In the genomic region with DNA sequence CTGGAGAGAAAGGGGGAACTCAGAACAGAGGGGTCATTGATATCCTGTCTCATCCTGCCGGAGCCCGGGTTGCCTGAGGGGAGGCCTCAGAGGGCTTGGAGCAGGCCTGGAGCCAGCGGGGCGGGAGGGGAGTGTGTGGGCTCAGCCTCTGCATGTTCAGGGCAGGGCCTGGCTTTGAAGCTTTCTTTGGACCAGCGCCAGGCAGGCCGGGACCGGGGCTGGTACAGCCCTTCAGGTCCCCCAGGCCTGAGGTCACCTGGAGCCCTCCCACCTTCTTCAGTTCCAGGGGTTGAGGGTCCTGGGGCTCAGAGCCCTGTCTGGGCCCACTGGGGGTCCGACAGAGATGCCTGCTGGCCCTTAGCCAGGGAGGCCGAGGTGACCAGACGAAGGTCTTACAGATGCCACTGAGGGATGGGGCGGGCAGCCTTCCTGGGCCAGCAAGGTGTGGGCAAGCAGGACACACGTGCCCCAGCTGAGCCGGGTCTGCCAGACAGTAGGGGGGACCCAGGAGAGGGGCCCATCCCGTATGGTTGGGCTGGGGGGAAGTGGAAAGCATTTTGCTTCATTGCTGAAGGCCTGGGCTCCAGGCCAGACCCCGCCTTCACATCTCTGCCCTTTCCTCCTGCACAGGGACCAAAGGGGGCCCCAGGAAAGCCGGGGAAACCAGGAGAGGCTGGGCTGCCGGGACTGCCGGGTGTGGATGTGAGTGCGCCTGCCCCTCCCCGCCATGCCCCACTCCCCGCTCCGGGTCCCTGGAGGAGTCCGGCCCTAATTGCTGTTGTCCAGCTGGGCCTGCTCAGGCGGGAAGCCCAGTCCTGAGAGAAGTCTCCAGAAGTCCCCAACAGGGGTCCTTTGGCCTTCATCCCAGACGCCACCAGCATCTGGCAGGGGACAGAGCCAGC, we compare ENCODE assay signal across 8 cellular contexts. TPM values are rescaled to one million over a fixed set of nuclear protein-coding genes. Genes with fewer than 3 reads are reported as not detected.
DNase-seq lines count a peak whose midpoint lies in the region; ATAC-seq, FAIRE-seq and TF ChIP-seq lines count a peak whose summit lies in the region.

No MANE protein-coding gene starts in this region.

- peaks cover 0 to 3% (median 0%) of the 10 kb centered on the region in 5 experiments for H3K9me3 Mint-ChIP-seq in brain

- peak; percentile 17 for DNase-seq in NCI-H748 (lab: John Stamatoyannopoulos, UW; ENCODE audit: unreplicated experiment)
- DNase-seq in NCI-H748 treated with DMSO at 0.1 percent for 48 hours (lab: John Stamatoyannopoulos, UW), result no peak
- peak; percentile 84 for DNase-seq in islet precursor cell
- peak; percentile 92 for DNase-seq in urothelium cell line (ENCODE audit: low spot score)
- DNase-seq in vagina (ENCODE audit: extremely low spot score in 2 of 2), result no peak
- DNase-seq in stimulated activated CD4-positive, alpha-beta T cell treated with anti-CD3 and anti-CD28 coated beads, Interleukin-15, amount 100 ng/mL, for 24 hours, result no peak

- H3K27me3 Mint-ChIP-seq in brain, result peaks cover 22% of the 10 kb centered on the region

- peaks cover 27% of the 10 kb centered on the region for H3K4me1 Mint-ChIP-seq in brain

- no peak for FAIRE-seq in urothelium cell line (lab: Jason Lieb, UNC)

- ATAC-seq in HG03095 (IDR thresholded peaks at IDR 0.05; ENCODE audit: unreplicated experiment), result no peak

- no peaks in the 10 kb centered on the region for H3K36me3 Mint-ChIP-seq in brain

- no peaks in the 10 kb centered on the region for H3K36me3 ChIP-seq in vagina

- peak overlapping the region; percentile 49 to 75 (median 60) for H3K4me3 Mint-ChIP-seq in brain

- no peak overlapping the region for H3K27ac ChIP-seq in vagina

- no peaks in the 10 kb centered on the region for H3K9me3 ChIP-seq in vagina

- peaks cover 13% of the 10 kb centered on the region for H3K27me3 ChIP-seq in vagina

- no peak for TF ChIP-seq POLR2A in vagina (IDR thresholded peaks at IDR 0.05)

- H3K4me1 ChIP-seq in vagina, result peaks cover 54% of the 10 kb centered on the region

- peak overlapping the region in 4 of 5 experiments; percentile 81 to 90 (median 86) for H3K27ac Mint-ChIP-seq in brain

- intact Hi-C loops in vagina (cut with DNase I), result loop anchor here (10.0 kb wide), 1 partner anchor 404 kb away; no protein-coding TSS in a partner anchor

- H3K4me3 ChIP-seq in vagina, result no peak overlapping the region

- TF ChIP-seq CTCF in brain (conservative IDR thresholded peaks at IDR 0.05) (no peak), vagina (IDR thresholded peaks at IDR 0.05) (no peak)

RNA-seq across cellular contexts. Expression of a gene that starts 2.0 kb away (rescaled TPM):
- 17.5 TPM for polyA plus RNA-seq in brain (ENCODE audit: insufficient read depth, low read depth, low replicate concordance)
- total RNA-seq in vagina, result 1.2 TPM

RNA-seq across cellular contexts. Expression of a gene that starts 14.2 kb away (rescaled TPM):
- 37.0 TPM for polyA plus RNA-seq in brain (ENCODE audit: insufficient read depth, low read depth, low replicate concordance)
- 43.7 TPM for total RNA-seq in vagina

RNA-seq across cellular contexts. Expression of a gene that starts 22.6 kb away (rescaled TPM):
- 11.8 TPM for polyA plus RNA-seq in brain (ENCODE audit: insufficient read depth, low read depth, low replicate concordance)
- 10.6 TPM for total RNA-seq in vagina

RNA-seq across cellular contexts. Expression of a gene that starts 42.8 kb away (rescaled TPM):
- 21.1 TPM for polyA plus RNA-seq in brain (ENCODE audit: insufficient read depth, low read depth, low replicate concordance)
- total RNA-seq in vagina, result 11.5 TPM

Comparison
In these comparisons a context has a peak if more than half of its experiments do, and no peak if none do; other contexts are left out.
1. DNase-seq: peak in NCI-H748 (single experiment), islet precursor cell (single experiment) and urothelium cell line (single experiment); none in NCI-H748 treated with DMSO at 0.1 percent for 48 hours (single experiment), vagina (0 of 2) and stimulated activated CD4-positive, alpha-beta T cell treated with anti-CD3 and anti-CD28 coated beads, Interleukin-15, amount 100 ng/mL, for 24 hours (single experiment).